Comparison of ENCODE assay signal across 1 cellular context in genomic region chr3:136730595-136731273, GRCh38.
TF ChIP-seq lines count a peak whose summit lies in the region.

No MANE protein-coding gene starts in this region.

TF ChIP-seq in WTC11, 78 proteins besides CTCF, POLR2A, EP300 and RAD21 (continued from another document):
- TF ChIP-seq, protein P1, sequence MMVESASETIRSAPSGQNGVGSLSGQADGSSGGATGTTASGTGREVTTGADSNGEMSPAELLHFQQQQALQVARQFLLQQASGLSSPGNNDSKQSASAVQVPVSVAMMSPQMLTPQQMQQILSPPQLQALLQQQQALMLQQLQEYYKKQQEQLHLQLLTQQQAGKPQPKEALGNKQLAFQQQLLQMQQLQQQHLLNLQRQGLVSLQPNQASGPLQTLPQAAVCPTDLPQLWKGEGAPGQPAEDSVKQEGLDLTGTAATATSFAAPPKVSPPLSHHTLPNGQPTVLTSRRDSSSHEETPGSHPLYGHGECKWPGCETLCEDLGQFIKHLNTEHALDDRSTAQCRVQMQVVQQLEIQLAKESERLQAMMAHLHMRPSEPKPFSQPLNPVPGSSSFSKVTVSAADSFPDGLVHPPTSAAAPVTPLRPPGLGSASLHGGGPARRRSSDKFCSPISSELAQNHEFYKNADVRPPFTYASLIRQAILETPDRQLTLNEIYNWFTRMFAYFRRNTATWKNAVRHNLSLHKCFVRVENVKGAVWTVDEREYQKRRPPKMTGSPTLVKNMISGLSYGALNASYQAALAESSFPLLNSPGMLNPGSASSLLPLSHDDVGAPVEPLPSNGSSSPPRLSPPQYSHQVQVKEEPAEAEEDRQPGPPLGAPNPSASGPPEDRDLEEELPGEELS (CRISPR knock-in tag; IDR thresholded peaks at IDR 0.05): no peak
- TF ChIP-seq ERG (CRISPR knock-in tag; IDR thresholded peaks at IDR 0.05): no peak
- TF ChIP-seq RORB (CRISPR knock-in tag; IDR thresholded peaks at IDR 0.05): no peak
